In the genomic region with DNA sequence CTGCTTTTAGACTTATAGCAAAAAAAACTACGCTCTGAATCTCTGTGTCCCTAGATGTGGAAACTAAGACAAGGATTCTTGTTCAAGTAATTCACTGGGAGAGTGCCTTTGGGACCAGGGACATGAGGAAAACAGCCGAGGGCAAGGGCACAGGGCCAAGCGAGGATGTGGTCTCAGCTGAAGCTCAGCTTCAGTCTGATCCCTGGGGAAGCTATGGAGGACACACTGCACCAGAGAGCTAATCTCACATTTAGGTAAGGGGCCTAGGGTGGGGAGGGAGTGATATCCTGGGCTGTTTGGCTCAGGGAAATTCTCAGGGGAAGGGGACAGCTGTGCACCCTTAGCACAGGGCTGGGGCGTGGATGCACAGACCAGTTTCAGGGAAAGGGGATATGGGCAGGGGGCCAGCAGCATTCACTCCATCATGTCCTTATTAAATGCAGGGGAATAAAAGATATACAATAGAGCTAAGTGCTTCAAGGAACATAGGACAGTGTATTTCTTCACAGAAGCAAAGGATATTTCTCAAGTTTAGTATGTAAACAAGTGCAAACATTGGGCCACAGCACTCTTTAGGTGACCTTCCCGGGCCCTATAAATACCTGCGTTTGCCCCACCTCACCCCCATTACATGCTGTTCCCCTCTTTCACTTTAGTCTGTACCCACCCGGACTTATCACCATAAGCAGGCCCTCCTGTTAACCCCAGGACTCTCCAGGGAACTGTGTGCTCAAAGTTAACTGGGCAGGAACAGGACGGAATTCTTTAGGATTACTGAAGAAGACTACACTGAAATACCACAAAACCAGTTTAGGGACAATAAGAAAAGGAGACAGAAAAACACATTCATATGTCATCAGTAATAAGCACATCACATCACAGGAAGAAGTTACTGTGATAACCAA, we compare ENCODE assay signal across 22 cellular contexts. TPM values are rescaled to one million over a fixed set of nuclear protein-coding genes. Genes with fewer than 3 reads are reported as not detected.
DNase-seq lines count a peak whose midpoint lies in the region; ATAC-seq and TF ChIP-seq lines count a peak whose summit lies in the region.
"Had no signal": no experiment of that assay in that cellular context is flagged by ENCODE, and none has a peak within 500 bp of the region (broad histone marks: within the 10 kb centered on the region; RNA-seq: fewer than 3 reads in every experiment).

No MANE protein-coding gene starts in this region.

- TF ChIP-seq CTCF in right atrium auricular region (IDR thresholded peaks at IDR 0.05) (no peak), chondrocyte (IDR thresholded peaks at IDR 0.05) (no peak)

- no peak overlapping the region for H3K4me3 Mint-ChIP-seq in chondrocyte (ENCODE audit: unreplicated experiment)
- H3K4me3 Mint-ChIP-seq: CD4-positive, alpha-beta T cell; naive thymus-derived CD4-positive, alpha-beta T cell had no signal

- no peaks in the 10 kb centered on the region for H3K9me3 Mint-ChIP-seq in chondrocyte (ENCODE audit: low read depth)
- H3K9me3 Mint-ChIP-seq: CD4-positive, alpha-beta T cell; naive thymus-derived CD4-positive, alpha-beta T cell had no signal

- H3K36me3 Mint-ChIP-seq in chondrocyte (ENCODE audit: low read depth): no peaks in the 10 kb centered on the region
- H3K36me3 Mint-ChIP-seq: naive thymus-derived CD4-positive, alpha-beta T cell had no signal

- intact Hi-C loops in Right ventricle myocardium superior (cut with DNase I): no loop called here

- ATAC-seq in Right ventricle myocardium superior (ENCODE audit: poor library complexity): peak; percentile 77
- no peak for ATAC-seq in HG02981 (IDR thresholded peaks at IDR 0.05; ENCODE audit: unreplicated experiment)
- ATAC-seq: naive thymus-derived CD4-positive, alpha-beta T cell had no signal

- no peaks in the 10 kb centered on the region for H3K27me3 Mint-ChIP-seq in chondrocyte (ENCODE audit: low read depth)

- H3K27me3 ChIP-seq in right atrium auricular region: no peaks in the 10 kb centered on the region
- H3K27me3 ChIP-seq: transverse colon had no signal

- H3K4me3 ChIP-seq in right atrium auricular region: no peak overlapping the region
- H3K4me3 ChIP-seq: transverse colon had no signal

- H3K27ac Mint-ChIP-seq in chondrocyte (ENCODE audit: unreplicated experiment): peak overlapping the region; percentile 47
- H3K27ac Mint-ChIP-seq: CD4-positive, alpha-beta T cell; naive thymus-derived CD4-positive, alpha-beta T cell had no signal

- no peaks in the 10 kb centered on the region for H3K4me1 ChIP-seq in right atrium auricular region

- no peaks in the 10 kb centered on the region for H3K36me3 ChIP-seq in right atrium auricular region
- H3K36me3 ChIP-seq: transverse colon had no signal

- H3K9me3 ChIP-seq in right atrium auricular region: no peaks in the 10 kb centered on the region
- H3K9me3 ChIP-seq: transverse colon had no signal

- DNase-seq in Right ventricle myocardium superior (peak; percentile 78), right atrium auricular region (ENCODE audit: low spot score) (no peak), chondrocyte (ENCODE audit: low spot score) (no peak), myocyte (ENCODE audit: low read depth) (peak; percentile 38), NCI-H748 treated with DMSO at 0.1 percent for 48 hours (lab: John Stamatoyannopoulos, UW) (no peak)
- DNase-seq in stimulated activated CD4-positive, alpha-beta T cell treated with anti-CD3 and anti-CD28 coated beads, Interleukin-15, amount 100 ng/mL, for 24 hours: no peak
- no peak for DNase-seq in effector CD8-positive, alpha-beta T cell (lab: John Stamatoyannopoulos, UW)
- DNase-seq: activated CD4-positive, alpha-beta T cell treated with anti-CD3 and anti-CD28 coated beads, Interleukin-2, amount 50 U/mL, for 1 hour; activated CD8-positive, alpha-beta memory T cell treated with anti-CD3 and anti-CD28 coated beads, Interleukin-2, amount 50 U/mL, for 48 hours; activated gamma-delta T cell; amniotic stem cell; CD4-positive, alpha-beta T cell; central memory CD4-positive, alpha-beta T cell; GOT3; islet precursor cell; KBM-7; naive thymus-derived CD4-positive, alpha-beta T cell; NCI-H1048; stimulated activated CD4-positive, alpha-beta T cell treated with anti-CD3 and anti-CD28 coated beads, Interleukin-12 subunit alpha, Interleukin-12 subunit beta, amount 100 ng/mL, for 4 hours; transverse colon had no signal

- H3K27ac ChIP-seq in right atrium auricular region: peak overlapping the region in 1 of 2 donors; percentile 1
- H3K27ac ChIP-seq: RWPE1, transverse colon had no signal

- H3K4me1 Mint-ChIP-seq in chondrocyte (ENCODE audit: low read depth): peaks cover 15% of the 10 kb centered on the region
- H3K4me1 Mint-ChIP-seq: naive thymus-derived CD4-positive, alpha-beta T cell had no signal

RNA-seq across cellular contexts. Expression of a gene that starts 45.7 kb away (rescaled TPM):
- total RNA-seq in Right ventricle myocardium superior: 0.91 TPM
- total RNA-seq in right atrium auricular region: under 1 TPM in 1 of 2 donors, not detected in 1; 0.24 TPM
- total RNA-seq in chondrocyte: 0.40 to 2.9 TPM (median 0.79 TPM) in 3 replicates
- 0.37 and 2.3 TPM in 2 replicates for total RNA-seq in myocyte
- 2.8 TPM for polyA plus RNA-seq in myocyte (2012)

Comparison
In these comparisons a context has a peak if more than half of its experiments do, and no peak if none do; other contexts are left out.
1. DNase-seq: peak in Right ventricle myocardium superior (single experiment) and myocyte (single experiment); none in right atrium auricular region (single experiment), chondrocyte (single experiment), NCI-H748 treated with DMSO at 0.1 percent for 48 hours (single experiment), stimulated activated CD4-positive, alpha-beta T cell treated with anti-CD3 and anti-CD28 coated beads, Interleukin-15, amount 100 ng/mL, for 24 hours (single experiment) and effector CD8-positive, alpha-beta T cell (single experiment).